Comparison of ENCODE assay signal across 22 cellular contexts in genomic region chr1:36763771-36764170, GRCh38.
"Had no signal": no experiment of that assay in that cellular context is flagged by ENCODE, and none has a peak within 500 bp of the region (broad histone marks: within the 10 kb centered on the region; RNA-seq: fewer than 3 reads in every experiment).

No MANE protein-coding gene starts in this region.

- H3K27ac ChIP-seq: breast epithelium, gastrocnemius medialis, hepatocyte, prostate gland, thoracic aorta, vagina had no signal

- H3K36me3 ChIP-seq: breast epithelium, gastrocnemius medialis, prostate gland, thoracic aorta, vagina had no signal

- ATAC-seq: activated CD8-positive, alpha-beta memory T cell treated with anti-CD3 and anti-CD28 coated beads, Interleukin-2, amount 10 ng/mL, durations not matched to agents 7 days and 5 days; activated CD8-positive, alpha-beta T cell treated with anti-CD3 and anti-CD28 coated beads, Interleukin-2, amount 10 ng/mL, durations not matched to agents 7 days and 5 days; gastrocnemius medialis; left cardiac atrium; naive thymus-derived CD8-positive, alpha-beta T cell; stimulated activated naive CD8-positive, alpha-beta T cell treated with anti-CD3 and anti-CD28 coated beads, Interleukin-15, Interleukin-2, amounts not matched to agents 100 U/mL and 50 U/mL, for 24 hours had no signal

- H3K27me3 ChIP-seq: breast epithelium, vagina had no signal

- H3K4me1 ChIP-seq: breast epithelium, gastrocnemius medialis, prostate gland, vagina had no signal

- DNase-seq: activated B cell treated with CpG ODN at 0.5 μM for 24 hours; activated CD4-positive, alpha-beta T cell treated with anti-CD3 and anti-CD28 coated beads, Interleukin-2, amount 50 U/mL, for 1 hour; activated CD8-positive, alpha-beta memory T cell treated with anti-CD3 and anti-CD28 coated beads, Interleukin-2, amount 10 ng/mL, durations not matched to agents 7 days and 5 days; activated CD8-positive, alpha-beta T cell treated with anti-CD3 and anti-CD28 coated beads, Interleukin-2, amount 10 ng/mL, durations not matched to agents 7 days and 5 days; activated T-cell treated with anti-CD3 and anti-CD28 coated beads, Interleukin-2, amount 50 U/mL, for 48 hours; dermis blood vessel endothelial cell; effector CD8-positive, alpha-beta T cell; gastrocnemius medialis; left cardiac atrium; mammary epithelial cell; naive thymus-derived CD8-positive, alpha-beta T cell; stimulated activated naive CD8-positive, alpha-beta T cell treated with anti-CD3 and anti-CD28 coated beads, Interleukin-15, Interleukin-2, amounts not matched to agents 100 U/mL and 50 U/mL, for 24 hours; T-helper 2 cell; trophoblast cell had no signal

- H3K4me1 Mint-ChIP-seq: activated B cell treated with CpG ODN at 0.5 μM for 24 hours; activated CD8-positive, alpha-beta memory T cell treated with anti-CD3 and anti-CD28 coated beads, Interleukin-2, amount 10 ng/mL, durations not matched to agents 7 days and 5 days; activated naive CD4-positive, alpha-beta T cell treated with anti-CD3 and anti-CD28 coated beads, Interleukin-2, amount 50 U/mL, for 24 hours; central memory CD8-positive, alpha-beta T cell; naive thymus-derived CD8-positive, alpha-beta T cell had no signal

- H3K4me3 Mint-ChIP-seq: activated B cell treated with CpG ODN at 0.5 μM for 24 hours; activated CD8-positive, alpha-beta memory T cell treated with anti-CD3 and anti-CD28 coated beads, Interleukin-2, amount 10 ng/mL, durations not matched to agents 7 days and 5 days; activated CD8-positive, alpha-beta T cell treated with anti-CD3 and anti-CD28 coated beads, Interleukin-2, amount 10 ng/mL, durations not matched to agents 7 days and 5 days; activated naive CD4-positive, alpha-beta T cell treated with anti-CD3 and anti-CD28 coated beads, Interleukin-2, amount 50 U/mL, for 24 hours; central memory CD8-positive, alpha-beta T cell; naive thymus-derived CD8-positive, alpha-beta T cell had no signal

- H3K27me3 Mint-ChIP-seq: activated B cell treated with CpG ODN at 0.5 μM for 24 hours; activated CD8-positive, alpha-beta memory T cell treated with anti-CD3 and anti-CD28 coated beads, Interleukin-2, amount 10 ng/mL, durations not matched to agents 7 days and 5 days; activated naive CD4-positive, alpha-beta T cell treated with anti-CD3 and anti-CD28 coated beads, Interleukin-2, amount 50 U/mL, for 24 hours had no signal

- H3K27ac Mint-ChIP-seq: activated B cell treated with CpG ODN at 0.5 μM for 24 hours; activated CD8-positive, alpha-beta memory T cell treated with anti-CD3 and anti-CD28 coated beads, Interleukin-2, amount 10 ng/mL, durations not matched to agents 7 days and 5 days; activated CD8-positive, alpha-beta T cell treated with anti-CD3 and anti-CD28 coated beads, Interleukin-2, amount 10 ng/mL, durations not matched to agents 7 days and 5 days; activated naive CD4-positive, alpha-beta T cell treated with anti-CD3 and anti-CD28 coated beads, Interleukin-2, amount 50 U/mL, for 24 hours; activated T-helper 2 cell treated with anti-CD3 and anti-CD28 coated beads, Interferon-gamma antibody, Interleukin-2, Interleukin-4, amounts not matched to agents 10 μg/mL and 5 μg/mL and 100 μg/mL, durations not matched to agents 14 hours and 24 hours and 36 hours; naive thymus-derived CD8-positive, alpha-beta T cell had no signal

- H3K4me3 ChIP-seq: breast epithelium, gastrocnemius medialis, hepatocyte, prostate gland, thoracic aorta, vagina had no signal

- H3K9me3 Mint-ChIP-seq: activated B cell treated with CpG ODN at 0.5 μM for 24 hours; activated naive CD4-positive, alpha-beta T cell treated with anti-CD3 and anti-CD28 coated beads, Interleukin-2, amount 50 U/mL, for 24 hours; activated T-helper 2 cell treated with anti-CD3 and anti-CD28 coated beads, Interferon-gamma antibody, Interleukin-2, Interleukin-4, amounts not matched to agents 10 μg/mL and 5 μg/mL and 100 μg/mL, durations not matched to agents 14 hours and 24 hours and 36 hours; central memory CD8-positive, alpha-beta T cell had no signal

- H3K36me3 Mint-ChIP-seq: activated CD8-positive, alpha-beta memory T cell treated with anti-CD3 and anti-CD28 coated beads, Interleukin-2, amount 10 ng/mL, durations not matched to agents 7 days and 5 days; activated naive CD4-positive, alpha-beta T cell treated with anti-CD3 and anti-CD28 coated beads, Interleukin-2, amount 50 U/mL, for 24 hours; naive thymus-derived CD8-positive, alpha-beta T cell had no signal

- H3K9me3 ChIP-seq: gastrocnemius medialis, prostate gland, vagina had no signal
